ENCODE assay signal across 8 cellular contexts in genomic region chr1:18597159-18598042, GRCh38. TPM values are rescaled to one million over a fixed set of nuclear protein-coding genes. Genes with fewer than 3 reads are reported as not detected.
DNase-seq lines count a peak whose midpoint lies in the region; ATAC-seq lines count a peak whose summit lies in the region.

No MANE protein-coding gene starts in this region.

- peak overlapping the region in 1 of 6 donors; percentile 57 for H3K27ac Mint-ChIP-seq in naive B cell

- ATAC-seq in naive B cell (ENCODE audit: low read depth in 2 of 2), result no peak
- no peak for ATAC-seq in HG02981 (IDR thresholded peaks at IDR 0.05; ENCODE audit: unreplicated experiment)

- DNase-seq in NCI-H2029 (lab: John Stamatoyannopoulos, UW) (peak; percentile 28), NCI-H2029 treated with DMSO at 0.1 percent for 48 hours (lab: John Stamatoyannopoulos, UW) (no peak), NCI-H345 treated with DMSO at 0.1 percent for 48 hours (lab: John Stamatoyannopoulos, UW; ENCODE audit: unreplicated experiment) (peak; percentile 26), epidermal melanocyte (ENCODE audit: insufficient read length, low spot score) (peak; percentile 44), naive B cell (peak; percentile 1)
- peak; percentile 84 for DNase-seq in activated CD8-positive, alpha-beta memory T cell treated with anti-CD3 and anti-CD28 coated beads for 24 hours
- peak in 5 of 6 experiments; percentile 44 to 78 (median 52) for DNase-seq in stimulated activated naive CD4-positive, alpha-beta T cell (lab: John Stamatoyannopoulos, UW)

- H3K4me3 Mint-ChIP-seq in naive B cell, result no peak overlapping the region

- H3K36me3 Mint-ChIP-seq in naive B cell, result no peaks in the 10 kb centered on the region

- no peaks in the 10 kb centered on the region for H3K4me1 Mint-ChIP-seq in naive B cell

- no peaks in the 10 kb centered on the region for H3K9me3 Mint-ChIP-seq in naive B cell

- H3K27me3 Mint-ChIP-seq in naive B cell, result peaks cover 31 to 55% (median 55%) of the 10 kb centered on the region in 3 donors

RNA-seq across cellular contexts. Expression of gene PAX7, which starts 33.2 kb away (rescaled TPM):
- not detected for polyA plus RNA-seq in naive B cell (ENCODE audit: low read depth in 6 of 6)
